Comparison of ENCODE assay signal across 9 cellular contexts in genomic region chr14:57865450-57866198, GRCh38. TPM values are rescaled to one million over a fixed set of nuclear protein-coding genes. Genes with fewer than 3 reads are reported as not detected.
DNase-seq lines count a peak whose midpoint lies in the region; ATAC-seq, FAIRE-seq and TF ChIP-seq lines count a peak whose summit lies in the region.
"Had no signal": no experiment of that assay in that cellular context is flagged by ENCODE, and none has a peak within 500 bp of the region (broad histone marks: within the 10 kb centered on the region; RNA-seq: fewer than 3 reads in every experiment).

Gene SLC35F4 (minus strand): TSS chr14:57866092.

- intact Hi-C loops in endothelial cell of umbilical vein (cut with micrococcal nuclease) = no loop called here

- no peak for TF ChIP-seq CTCF in endothelial cell of umbilical vein (IDR thresholded peaks at IDR 0.05; ENCODE audit: extremely low read depth in 1 of 2, insufficient read depth in 1 of 2, low read depth in 1 of 2, low read length in 2 of 2)
- peak; percentile 25 for TF ChIP-seq CTCF in neural progenitor cell (IDR thresholded peaks at IDR 0.05)
- TF ChIP-seq CTCF in HFFc6 (IDR thresholded peaks at IDR 0.05) = no peak

- CTCF ChIA-PET in endothelial cell of umbilical vein (lab: Charles Lee) = interaction anchor here (1.4 kb wide), 1 partner anchor 208 kb away, joined by 3 read pairs; no protein-coding TSS in a partner anchor

- dilution Hi-C loops in endothelial cell of umbilical vein (cut with MboI; ENCODE audit: extremely low pct_ligation_motif_present, low sequenced_read_pairs) = no loop called here

- POLR2A ChIA-PET in endothelial cell of umbilical vein (lab: Charles Lee) = no interaction called here

- no peaks in the 10 kb centered on the region for H3K79me2 ChIP-seq in endothelial cell of umbilical vein (ENCODE audit: control insufficient read depth, insufficient read depth, low read length)
- H3K79me2 ChIP-seq in neural progenitor cell (ENCODE audit: low read depth) = no peaks in the 10 kb centered on the region

- H3K4me2 ChIP-seq in endothelial cell of umbilical vein (ENCODE audit: insufficient read depth, low read length) (no peak within 1 kb of the TSS), neural progenitor cell (peak within 1 kb of the TSS; percentile 98)

- H3K36me3 Mint-ChIP-seq in neural progenitor cell (no peaks in the 10 kb centered on the region), HFFc6 (ENCODE audit: low read depth) (no peaks in the 10 kb centered on the region)
- no peaks in the 10 kb centered on the region for H3K36me3 Mint-ChIP-seq in activated T-cell treated with anti-CD3 and anti-CD28 coated beads, Interleukin-2, amount 50 U/mL, for 72 hours (ENCODE audit: insufficient read depth in 2 of 2)

- H3K27ac Mint-ChIP-seq in neural progenitor cell (no peak within 1 kb of the TSS), HFFc6 (no peak within 1 kb of the TSS)
- H3K27ac Mint-ChIP-seq in activated T-cell treated with anti-CD3 and anti-CD28 coated beads, Interleukin-2, amount 50 U/mL, for 72 hours = no peak within 1 kb of the TSS

- TF ChIP-seq POLR2A in endothelial cell of umbilical vein (IDR thresholded peaks at IDR 0.05; ENCODE audit: low read depth, low read length) = no peak

- no peaks in the 10 kb centered on the region for H3K9me1 ChIP-seq in endothelial cell of umbilical vein (replicated peaks; ENCODE audit: control insufficient read depth, extremely low read depth, insufficient read depth, low read length)

- no peaks in the 10 kb centered on the region for H3K4me1 ChIP-seq in endothelial cell of umbilical vein (ENCODE audit: control insufficient read depth, extremely low read depth, insufficient read depth, low read length)
- peaks cover 23% of the 10 kb centered on the region for H3K4me1 ChIP-seq in neural progenitor cell

- H4K20me1 ChIP-seq in endothelial cell of umbilical vein (replicated peaks; ENCODE audit: control insufficient read depth, extremely low read depth, insufficient read depth, low read length) (no peaks in the 10 kb centered on the region), neural progenitor cell (ENCODE audit: low read depth) (peaks cover 19% of the 10 kb centered on the region)

- H2AFZ ChIP-seq in endothelial cell of umbilical vein (ENCODE audit: low read depth, low read length) = no peak within 1 kb of the TSS
- no peak within 1 kb of the TSS for H2AFZ ChIP-seq in neural progenitor cell (replicated peaks)

- H3K36me3 ChIP-seq in endothelial cell of umbilical vein (ENCODE audit: control insufficient read depth in 2 of 2, extremely low read depth in 1 of 2, insufficient read depth in 2 of 2, low read length in 2 of 2) = no peaks in the 10 kb centered on the region
- no peaks in the 10 kb centered on the region for H3K36me3 ChIP-seq in neural progenitor cell

- no peaks in the 10 kb centered on the region for H3K9me3 Mint-ChIP-seq in neural progenitor cell
- H3K9me3 Mint-ChIP-seq in HFFc6 = 0 out of 2 replicates have a peak, but pooled peaks cover 4% of the 10 kb centered on the region
- no peaks in the 10 kb centered on the region for H3K9me3 Mint-ChIP-seq in activated T-cell treated with anti-CD3 and anti-CD28 coated beads, Interleukin-2, amount 50 U/mL, for 72 hours

- H3K9me3 ChIP-seq in endothelial cell of umbilical vein (replicated peaks; ENCODE audit: control insufficient read depth, insufficient read depth, low read length) (no peaks in the 10 kb centered on the region), neural progenitor cell (ENCODE audit: low read depth) (no peaks in the 10 kb centered on the region)

- no TSS peak for BruUV-seq in endothelial cell of umbilical vein (replicated peaks; lab: Mats Ljungman, UMichigan)

- H3K27me3 ChIP-seq in endothelial cell of umbilical vein (ENCODE audit: control insufficient read depth in 2 of 2, insufficient read depth in 2 of 2, low read length in 2 of 2) (peaks cover 14 to 28% of the 10 kb centered on the region in 2 experiments), neural progenitor cell (peaks cover 50% of the 10 kb centered on the region)

- H3K4me1 Mint-ChIP-seq in neural progenitor cell = peaks cover 4% of the 10 kb centered on the region
- H3K4me1 Mint-ChIP-seq in HFFc6 (ENCODE audit: low read depth) = no peaks in the 10 kb centered on the region
- H3K4me1 Mint-ChIP-seq in activated T-cell treated with anti-CD3 and anti-CD28 coated beads, Interleukin-2, amount 50 U/mL, for 72 hours (ENCODE audit: low read depth) = no peaks in the 10 kb centered on the region

- H3K4me3 ChIP-seq in endothelial cell of umbilical vein (replicated peaks in 1 of 3; ENCODE audit: insufficient read depth in 1 of 3, low read depth in 1 of 3, low read length in 3 of 3) (no peak within 1 kb of the TSS), neural progenitor cell (peak within 1 kb of the TSS; percentile 79)

- H3K9ac ChIP-seq in endothelial cell of umbilical vein (replicated peaks; ENCODE audit: extremely low read depth, insufficient read depth, low read length) (no peak within 1 kb of the TSS), neural progenitor cell (no peak within 1 kb of the TSS)

- DNase-seq in DMS79 treated with DMSO at 0.1 percent for 48 hours (lab: John Stamatoyannopoulos, UW) (peak; percentile 58), NCI-H1048 (lab: John Stamatoyannopoulos, UW) (peak; percentile 46), endothelial cell of umbilical vein (ENCODE audit: low read depth, low spot score) (no peak), neural progenitor cell (ENCODE audit: low spot score) (peak; percentile 92), HFFc6 (no peak), NCI-H128 (lab: John Stamatoyannopoulos, UW; ENCODE audit: unreplicated experiment) (no peak)
- no peak for DNase-seq in activated T-cell treated with anti-CD3 and anti-CD28 coated beads, Interleukin-2, amount 50 U/mL, for 72 hours

- H3K4me3 Mint-ChIP-seq in neural progenitor cell (peak within 1 kb of the TSS; percentile 83), HFFc6 (no peak within 1 kb of the TSS)
- no peak within 1 kb of the TSS for H3K4me3 Mint-ChIP-seq in activated T-cell treated with anti-CD3 and anti-CD28 coated beads, Interleukin-2, amount 50 U/mL, for 72 hours

- H3K27ac ChIP-seq in endothelial cell of umbilical vein (ENCODE audit: insufficient read depth, low read depth, low read length) (no peak within 1 kb of the TSS), neural progenitor cell (no peak within 1 kb of the TSS)
- H3K27ac ChIP-seq: epithelial cell of prostate had no signal

- H3F3A ChIP-seq in neural progenitor cell (ENCODE audit: low read depth) = peaks cover 23% of the 10 kb centered on the region

- peaks cover 18% of the 10 kb centered on the region for H3K27me3 Mint-ChIP-seq in neural progenitor cell (ENCODE audit: insufficient read depth, low read depth)
- no peaks in the 10 kb centered on the region; the same call in 1 of the 2 replicates for H3K27me3 Mint-ChIP-seq in HFFc6 (ENCODE audit: insufficient read depth)
- no peaks in the 10 kb centered on the region for H3K27me3 Mint-ChIP-seq in activated T-cell treated with anti-CD3 and anti-CD28 coated beads, Interleukin-2, amount 50 U/mL, for 72 hours (ENCODE audit: low read depth)

- no peak for ATAC-seq in HG02588 (IDR thresholded peaks at IDR 0.05; ENCODE audit: unreplicated experiment)
- ATAC-seq in activated T-cell treated with anti-CD3 and anti-CD28 coated beads, Interleukin-2, amount 50 U/mL, for 72 hours (replicated peaks in 1 of 2) = no peak

- FAIRE-seq in endothelial cell of umbilical vein (lab: Jason Lieb, UNC) = no peak

TF ChIP-seq in endothelial cell of umbilical vein, 7 proteins besides CTCF, POLR2A, EP300 and RAD21:
- TF ChIP-seq EZH2 (IDR thresholded peaks at IDR 0.05; ENCODE audit: borderline replicate concordance, low read depth, low read length, severe bottlenecking) (peak; percentile 91), POLR2AphosphoS5 (IDR thresholded peaks at IDR 0.05; ENCODE audit: insufficient read depth, low read depth, low read length) (no peak), MYC (IDR thresholded peaks at IDR 0.05; ENCODE audit: low read depth, low read length) (no peak)

RNA-seq across cellular contexts. Expression of gene SLC35F4, which starts in this region (rescaled TPM):
- total RNA-seq in endothelial cell of umbilical vein (not detected in 2 replicates), neural progenitor cell (ENCODE audit: low replicate concordance) (not detected in 2 replicates)
- polyA plus RNA-seq in endothelial cell of umbilical vein = not detected in 2 replicates
- polyA plus RNA-seq in endothelial cell of umbilical vein (2011; cell fraction: cytosol; rRNA removed) = not detected in 2 replicates
- polyA plus RNA-seq in endothelial cell of umbilical vein (2011; cell fraction: nucleus; rRNA removed) = not detected in 2 replicates
- not detected in 2 replicates for polyA plus RNA-seq in endothelial cell of umbilical vein (2012)
- polyA minus RNA-seq in endothelial cell of umbilical vein = not detected in 2 replicates
- polyA minus RNA-seq in endothelial cell of umbilical vein (2011; cell fraction: cytosol; rRNA and poly(A)+ RNA removed) = not detected
- polyA minus RNA-seq in endothelial cell of umbilical vein (2011; cell fraction: nucleus; rRNA and poly(A)+ RNA removed) = not detected in 2 replicates
- not detected for total RNA-seq in HFFc6 (2021; fragmentation: NEBNext Ultra II Directional; extraction: Animal tissue kit (Norgen Biotek cat#: 25700))
- total RNA-seq in activated T-cell treated with anti-CD3 and anti-CD28 coated beads, Interleukin-2, amount 50 U/mL, for 72 hours = not detected

Comparison
In these comparisons a context has a peak if more than half of its experiments do, and no peak if none do; other contexts are left out.
1. Peak in DNase-seq, H3K4me3 ChIP-seq and H3K4me2 ChIP-seq in neural progenitor cell; RNA of the gene not detected or under 1 TPM.
2. DNase-seq: peak in DMS79 treated with DMSO at 0.1 percent for 48 hours (single experiment) and NCI-H1048 (single experiment); none in endothelial cell of umbilical vein (single experiment), HFFc6 (single experiment), NCI-H128 (single experiment) and activated T-cell treated with anti-CD3 and anti-CD28 coated beads, Interleukin-2, amount 50 U/mL, for 72 hours (0 of 2).